Comparison of ENCODE assay signal across 8 cellular contexts in genomic region chr20:2840967-2841531, GRCh38. TPM values are rescaled to one million over a fixed set of nuclear protein-coding genes. Genes with fewer than 3 reads are reported as not detected.
DNase-seq lines count a peak whose midpoint lies in the region; TF ChIP-seq lines count a peak whose summit lies in the region.

No MANE protein-coding gene starts in this region.

- peak overlapping the region; percentile 75 for H3K4me3 ChIP-seq in H7 (ENCODE audit: insufficient read depth, low read depth, low read length)
- H3K4me3 ChIP-seq in esophagus squamous epithelium, result peak overlapping the region; percentile 76 to 100 (median 82)
- H3K4me3 ChIP-seq in transverse colon, result peak overlapping the region; percentile 74 to 96 (median 91)

- CTCF ChIA-PET in activated CD4-positive, alpha-beta memory T cell treated with anti-CD3 and anti-CD28 coated beads for 36 hours (lab: Charles Lee), result interaction anchor here (0.9 to 1.0 kb wide), 2 partner anchors 88 to 160 kb away, joined by 3 read pairs; no protein-coding TSS in a partner anchor

- H3K36me3 ChIP-seq in H7 (replicated peaks; ENCODE audit: control insufficient read depth, insufficient read depth, low read length) (no peaks in the 10 kb centered on the region; the same call in 1 of the 2 replicates), esophagus squamous epithelium (peaks cover 0 to 24% (median 0%) of the 10 kb centered on the region in 3 donors), transverse colon (no peaks in the 10 kb centered on the region)

- 15 to 18% methylated on average over 14 to 15 of the region's 33 CpGs for WGBS in esophagus squamous epithelium, 2 donors
- 8 to 24% methylated on average over 7 to 31 of the region's 33 CpGs for WGBS in transverse colon (ENCODE audit: low coverage in 1 of 2), 2 donors

- POLR2A ChIA-PET in activated CD4-positive, alpha-beta memory T cell treated with anti-CD3 and anti-CD28 coated beads for 36 hours (lab: Charles Lee), result interaction anchor here (0.8 to 2.2 kb wide), 2 partner anchors 9 to 11 kb away, joined by 3 to 4 read pairs; no protein-coding TSS in a partner anchor

- no peaks in the 10 kb centered on the region for H3K9me3 Mint-ChIP-seq in activated CD4-positive, alpha-beta memory T cell treated with anti-CD3 and anti-CD28 coated beads for 36 hours

- peak overlapping the region; percentile 84 for H3K4me3 Mint-ChIP-seq in activated CD4-positive, alpha-beta memory T cell treated with anti-CD3 and anti-CD28 coated beads for 36 hours

- TF ChIP-seq POLR2A in esophagus squamous epithelium (IDR thresholded peaks at IDR 0.05), result no peak
- no peak for TF ChIP-seq POLR2A in transverse colon (IDR thresholded peaks at IDR 0.05)

- H3K4me1 ChIP-seq in esophagus squamous epithelium, result peaks cover 12 to 44% (median 18%) of the 10 kb centered on the region in 3 donors
- peaks cover 8 to 19% (median 17%) of the 10 kb centered on the region in 4 donors for H3K4me1 ChIP-seq in transverse colon

- H3K27ac ChIP-seq in esophagus squamous epithelium, result peak overlapping the region; percentile 83 to 95 (median 92)
- peak overlapping the region; percentile 89 to 94 (median 93) for H3K27ac ChIP-seq in transverse colon

- in situ Hi-C loops in transverse colon (cut with MboI; ENCODE audit: low pct_ligation_motif_present in 1 of 4, low pct_unique_long_range_greater_than_20kb in 1 of 4, low sequenced_read_pairs in 3 of 4), result no loop called here

- peaks cover 40% of the 10 kb centered on the region for H3K4me1 Mint-ChIP-seq in activated CD4-positive, alpha-beta memory T cell treated with anti-CD3 and anti-CD28 coated beads for 36 hours (ENCODE audit: low read depth)

- TF ChIP-seq CTCF in esophagus squamous epithelium (IDR thresholded peaks at IDR 0.05) (peak in 1 of 6 experiments; percentile 2), transverse colon (IDR thresholded peaks at IDR 0.05) (no peak)

- H3K27me3 ChIP-seq in H7 (ENCODE audit: control insufficient read depth, insufficient read depth, low read length) (peaks cover 14% of the 10 kb centered on the region), esophagus squamous epithelium (no peaks in the 10 kb centered on the region), transverse colon (no peaks in the 10 kb centered on the region)

- intact Hi-C loops in activated CD4-positive, alpha-beta memory T cell treated with anti-CD3 and anti-CD28 coated beads for 36 hours (cut with micrococcal nuclease), result loop anchor here (1.0 kb wide), 1 partner anchor 31 kb away; no protein-coding TSS in a partner anchor
- intact Hi-C loops in esophagus squamous epithelium (cut with DNase I), result no loop called here
- intact Hi-C loops in transverse colon (cut with DNase I; ENCODE audit: low total_unique reads), result no loop called here

- H3K27me3 Mint-ChIP-seq in activated CD4-positive, alpha-beta memory T cell treated with anti-CD3 and anti-CD28 coated beads for 36 hours, result no peaks in the 10 kb centered on the region

- H3K9me3 ChIP-seq in esophagus squamous epithelium, result no peaks in the 10 kb centered on the region
- no peaks in the 10 kb centered on the region for H3K9me3 ChIP-seq in transverse colon

- TF ChIP-seq EP300 in transverse colon (IDR thresholded peaks at IDR 0.05; ENCODE audit: low read depth), result no peak

- DNase-seq in NCI-H748 (lab: John Stamatoyannopoulos, UW; ENCODE audit: unreplicated experiment), result peak; percentile 59
- no peak for DNase-seq in NCI-H748 treated with DMSO at 0.1 percent for 48 hours (lab: John Stamatoyannopoulos, UW)
- DNase-seq in H7, result peak; percentile 80
- DNase-seq in LHCN-M2 (ENCODE audit: low read depth), result peak; percentile 67
- DNase-seq in activated CD4-positive, alpha-beta memory T cell treated with anti-CD3 and anti-CD28 coated beads for 36 hours, result peak; percentile 65
- DNase-seq in esophagus squamous epithelium (lab: John Stamatoyannopoulos, UW), result no peak
- DNase-seq in myocyte (ENCODE audit: low read depth), result peak; percentile 61
- DNase-seq in transverse colon, result peak; percentile 53

- H3K36me3 Mint-ChIP-seq in activated CD4-positive, alpha-beta memory T cell treated with anti-CD3 and anti-CD28 coated beads for 36 hours, result no peaks in the 10 kb centered on the region

- H3K27ac Mint-ChIP-seq in activated CD4-positive, alpha-beta memory T cell treated with anti-CD3 and anti-CD28 coated beads for 36 hours, result peak overlapping the region; percentile 81

RNA-seq across cellular contexts. Expression of gene VPS16, which starts 0.5 kb away (rescaled TPM):
- total RNA-seq in H7 (2014; rRNA removed; shearing (Covaris generic)), result 25.3 and 27.5 TPM in 2 replicates
- total RNA-seq in LHCN-M2 (2014; rRNA removed), result 36.1 and 41.8 TPM in 2 replicates
- 32.4 TPM for polyA plus RNA-seq in LHCN-M2 (2012)
- 10 to 100 TPM; 51.2 to 53.0 TPM for total RNA-seq in activated CD4-positive, alpha-beta memory T cell treated with anti-CD3 and anti-CD28 coated beads for 36 hours
- total RNA-seq in esophagus squamous epithelium, result 10 to 100 TPM; 20.9 to 36.7 (median 28.5) TPM
- total RNA-seq in myocyte, result 30.1 and 31.3 TPM in 2 replicates
- 35.2 TPM for polyA plus RNA-seq in myocyte (2012)
- 10 to 100 TPM; 29.2 to 42.2 (median 36.7) TPM for total RNA-seq in transverse colon

RNA-seq across cellular contexts. Expression of gene PCED1A, which starts 0.6 kb away (rescaled TPM):
- total RNA-seq in H7 (2014; rRNA removed; shearing (Covaris generic)), result 21.8 and 23.6 TPM in 2 replicates
- total RNA-seq in LHCN-M2 (2014; rRNA removed), result 28.0 and 43.9 TPM in 2 replicates
- polyA plus RNA-seq in LHCN-M2 (2012), result 20.4 TPM
- 10 to 100 TPM; 37.0 to 40.0 TPM for total RNA-seq in activated CD4-positive, alpha-beta memory T cell treated with anti-CD3 and anti-CD28 coated beads for 36 hours
- total RNA-seq in esophagus squamous epithelium, result 10 to 100 TPM in 3 of 4 donors, 1 to 10 TPM in 1; 9.0 to 25.6 (median 16.6) TPM
- total RNA-seq in myocyte, result 16.3 and 31.4 TPM in 2 replicates
- 29.1 TPM for polyA plus RNA-seq in myocyte (2012)
- total RNA-seq in transverse colon, result 10 to 100 TPM; 15.5 to 85.7 (median 36.6) TPM

RNA-seq across cellular contexts. Expression of gene TMEM239, which starts 24.9 kb away (rescaled TPM):
- not detected in 2 replicates for total RNA-seq in H7 (2014; rRNA removed; shearing (Covaris generic))
- total RNA-seq in LHCN-M2 (2014; rRNA removed), result not detected in 2 replicates
- not detected for polyA plus RNA-seq in LHCN-M2 (2012)
- not detected for total RNA-seq in activated CD4-positive, alpha-beta memory T cell treated with anti-CD3 and anti-CD28 coated beads for 36 hours
- not detected for total RNA-seq in esophagus squamous epithelium
- total RNA-seq in myocyte, result not detected in 2 replicates
- not detected for polyA plus RNA-seq in myocyte (2012)
- not detected for total RNA-seq in transverse colon

RNA-seq across cellular contexts. Expression of gene C20orf141, which starts 26.3 kb away (rescaled TPM):
- total RNA-seq in H7 (2014; rRNA removed; shearing (Covaris generic)), result not detected in 2 replicates
- total RNA-seq in LHCN-M2 (2014; rRNA removed) (not detected in 2 replicates), esophagus squamous epithelium (not detected), myocyte (not detected in 2 replicates), transverse colon (not detected)
- polyA plus RNA-seq in LHCN-M2 (2012), result not detected
- total RNA-seq in activated CD4-positive, alpha-beta memory T cell treated with anti-CD3 and anti-CD28 coated beads for 36 hours, result not detected
- polyA plus RNA-seq in myocyte (2012), result not detected

RNA-seq across cellular contexts. Expression of gene PTPRA, which starts 32.2 kb away (rescaled TPM):
- total RNA-seq in H7 (2014; rRNA removed; shearing (Covaris generic)), result 22.1 and 36.3 TPM in 2 replicates
- 25.1 and 38.5 TPM in 2 replicates for total RNA-seq in LHCN-M2 (2014; rRNA removed)
- 28.3 TPM for polyA plus RNA-seq in LHCN-M2 (2012)
- 10 to 100 TPM; 61.1 to 62.8 TPM for total RNA-seq in activated CD4-positive, alpha-beta memory T cell treated with anti-CD3 and anti-CD28 coated beads for 36 hours
- total RNA-seq in esophagus squamous epithelium, result 10 to 100 TPM; 26.2 to 53.7 (median 42.4) TPM
- total RNA-seq in myocyte, result 22.0 and 30.4 TPM in 2 replicates
- 40.8 TPM for polyA plus RNA-seq in myocyte (2012)
- 10 to 100 TPM; 32.2 to 55.8 (median 45.8) TPM for total RNA-seq in transverse colon

Comparison
In these comparisons a context has a peak if more than half of its experiments do, and no peak if none do; other contexts are left out.
1. DNase-seq: peak in NCI-H748 (single experiment), H7 (single experiment), LHCN-M2 (single experiment), activated CD4-positive, alpha-beta memory T cell treated with anti-CD3 and anti-CD28 coated beads for 36 hours (single experiment), myocyte (single experiment) and transverse colon (single experiment); none in NCI-H748 treated with DMSO at 0.1 percent for 48 hours (single experiment) and esophagus squamous epithelium (single experiment).
2. Peak in every context shown above with its lines, with median percentiles within 50 percentile points of each other: H3K4me3 ChIP-seq.